ENCODE assay signal across 1 cellular context in the genomic region with DNA sequence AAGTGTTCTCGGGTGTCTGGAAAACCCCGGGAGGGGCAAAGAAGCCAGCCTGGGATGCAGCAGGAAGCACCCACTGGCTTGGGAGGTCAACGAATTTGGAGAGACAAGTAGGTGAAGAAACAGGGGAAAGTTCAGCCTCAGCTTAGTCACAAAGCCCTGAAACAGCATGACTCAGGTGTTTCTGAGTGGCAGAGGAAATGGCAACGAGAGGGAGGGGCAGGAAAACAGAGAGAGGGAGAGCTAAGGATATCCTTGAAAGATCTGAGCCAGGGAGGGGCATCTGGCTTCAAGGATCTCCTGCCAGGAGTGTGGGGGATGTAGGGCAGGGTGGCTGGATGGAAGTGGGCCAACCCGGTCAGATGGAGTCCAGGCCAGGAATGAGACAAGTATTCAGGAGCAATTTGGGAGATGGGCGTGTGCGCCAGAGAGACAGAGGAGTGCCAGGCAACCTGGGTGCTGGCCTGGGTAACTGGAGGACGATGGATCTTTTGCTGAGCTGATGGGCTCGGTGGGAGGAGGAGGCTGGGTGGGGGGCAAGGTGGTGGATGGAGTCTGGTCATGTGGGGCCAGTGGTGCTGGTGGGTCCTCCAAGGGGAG.
TF ChIP-seq lines count a peak whose summit lies in the region.

No MANE protein-coding gene starts in this region.

TF ChIP-seq in HepG2, 621 proteins besides CTCF, POLR2A, EP300 and RAD21 (continued from another document and continues in another):
- TF ChIP-seq IKZF5 (CRISPR knock-in tag; IDR thresholded peaks at IDR 0.05) (peak; percentile 74; the same call in 1 of the 2 replicates), REXO4 (CRISPR knock-in tag; IDR thresholded peaks at IDR 0.05; ENCODE audit: borderline replicate concordance) (no peak), ZNF724P (CRISPR knock-in tag; IDR thresholded peaks at IDR 0.05; ENCODE audit: borderline replicate concordance) (0 out of 2 replicates have a peak, but pooled peaks have one; percentile 29), GFI1 (CRISPR knock-in tag; IDR thresholded peaks at IDR 0.05; ENCODE audit: borderline replicate concordance) (0 out of 2 replicates have a peak, but pooled peaks have one; percentile 8), FOXK1 (CRISPR knock-in tag; IDR thresholded peaks at IDR 0.05; ENCODE audit: borderline replicate concordance, low read depth) (no peak; the same call in 1 of the 2 replicates), ZNF296 (CRISPR knock-in tag; conservative IDR thresholded peaks at IDR 0.05) (no peak), HNRNPK (IDR thresholded peaks at IDR 0.05; ENCODE audit: low read depth, low read length, poor library complexity, severe bottlenecking) (no peak), ETV6 (CRISPR knock-in tag; conservative IDR thresholded peaks at IDR 0.05) (0 out of 2 replicates have a peak, but pooled peaks have one; percentile 22), ARID4A (CRISPR knock-in tag; IDR thresholded peaks at IDR 0.05; ENCODE audit: borderline replicate concordance) (peak; percentile 66; the same call in 1 of the 2 replicates), ETV5 (CRISPR knock-in tag; IDR thresholded peaks at IDR 0.05; ENCODE audit: borderline replicate concordance) (peak; percentile 93), MXD3 (CRISPR knock-in tag; IDR thresholded peaks at IDR 0.05) (0 out of 2 replicates have a peak, but pooled peaks have one; percentile 35), PBX2 (CRISPR knock-in tag; IDR thresholded peaks at IDR 0.05) (peak; percentile 44), ZNF777 (CRISPR knock-in tag; IDR thresholded peaks at IDR 0.05) (no peak), ZNF460 (CRISPR knock-in tag; IDR thresholded peaks at IDR 0.05; ENCODE audit: borderline replicate concordance) (no peak), KLF11 (CRISPR knock-in tag; IDR thresholded peaks at IDR 0.05) (peak; percentile 63; the same call in 1 of the 2 replicates), POLR2G (IDR thresholded peaks at IDR 0.05; ENCODE audit: low read depth, low read length) (peak; percentile 62), JUNB (CRISPR knock-in tag; IDR thresholded peaks at IDR 0.05; ENCODE audit: borderline replicate concordance) (no peak), HMG20B (CRISPR knock-in tag; conservative IDR thresholded peaks at IDR 0.05) (0 out of 2 replicates have a peak, but pooled peaks have one; percentile 22), PPARG (CRISPR knock-in tag; conservative IDR thresholded peaks at IDR 0.05) (peak; percentile 100), ZNF737 (CRISPR knock-in tag; IDR thresholded peaks at IDR 0.05; ENCODE audit: borderline replicate concordance) (no peak), ARNT2 (CRISPR knock-in tag; IDR thresholded peaks at IDR 0.05; ENCODE audit: low read depth) (peak; percentile 62), NR2F6 (IDR thresholded peaks at IDR 0.05) (peak; percentile 66; the same call in 1 of the 2 replicates), NR2F6 (CRISPR knock-in tag; IDR thresholded peaks at IDR 0.05) (peak; percentile 82), NFYB (CRISPR knock-in tag; IDR thresholded peaks at IDR 0.05) (no peak), RXRA (CRISPR knock-in tag; IDR thresholded peaks at IDR 0.05) (peak; percentile 95), GATAD2A (CRISPR knock-in tag; IDR thresholded peaks at IDR 0.05) (peak; percentile 91), SPEN (CRISPR knock-in tag; IDR thresholded peaks at IDR 0.05; ENCODE audit: low read depth) (0 out of 2 replicates have a peak, but pooled peaks have one; percentile 15), GATAD1 (CRISPR knock-in tag; IDR thresholded peaks at IDR 0.05) (no peak), AKAP8 (CRISPR knock-in tag; IDR thresholded peaks at IDR 0.05) (peak; percentile 78; the same call in 1 of the 2 replicates), HIC2 (CRISPR knock-in tag; IDR thresholded peaks at IDR 0.05; ENCODE audit: low read depth) (peak; percentile 76), MAF1 (CRISPR knock-in tag; IDR thresholded peaks at IDR 0.05; ENCODE audit: borderline replicate concordance) (no peak), ZFP1 (CRISPR knock-in tag; IDR thresholded peaks at IDR 0.05) (no peak), ZSCAN29 (CRISPR knock-in tag; conservative IDR thresholded peaks at IDR 0.05) (no peak), ZNF317 (CRISPR knock-in tag; IDR thresholded peaks at IDR 0.05) (0 out of 2 replicates have a peak, but pooled peaks have one; percentile 62), POGZ (CRISPR knock-in tag; IDR thresholded peaks at IDR 0.05) (no peak), NFE2L2 (IDR thresholded peaks at IDR 0.05; ENCODE audit: low read length) (peak; percentile 100), ZSCAN25 (CRISPR knock-in tag; IDR thresholded peaks at IDR 0.05) (peak; percentile 67), HMG20A (CRISPR knock-in tag; IDR thresholded peaks at IDR 0.05; ENCODE audit: borderline replicate concordance) (peak; percentile 55; the same call in 1 of the 2 replicates), ZNF570 (CRISPR knock-in tag; IDR thresholded peaks at IDR 0.05; ENCODE audit: borderline replicate concordance) (no peak), CCDC6 (CRISPR knock-in tag; IDR thresholded peaks at IDR 0.05) (0 out of 2 replicates have a peak, but pooled peaks have one; percentile 24), HNRNPL (IDR thresholded peaks at IDR 0.05; ENCODE audit: low read depth, low read length) (0 out of 2 replicates have a peak, but pooled peaks have one; percentile 34), MAZ (IDR thresholded peaks at IDR 0.05; ENCODE audit: borderline replicate concordance, low read depth, low read length) (peak; percentile 71; the same call in 1 of the 2 replicates), MAZ (CRISPR knock-in tag; IDR thresholded peaks at IDR 0.05; ENCODE audit: low read depth) (no peak), BHLHE40 (IDR thresholded peaks at IDR 0.05; ENCODE audit: low read length) (no peak), MAFG (CRISPR knock-in tag; IDR thresholded peaks at IDR 0.05) (peak; percentile 97), RCOR2 (CRISPR knock-in tag; IDR thresholded peaks at IDR 0.05) (0 out of 2 replicates have a peak, but pooled peaks have one; percentile 41), ZFX (CRISPR knock-in tag; IDR thresholded peaks at IDR 0.05; ENCODE audit: low read depth) (peak; percentile 18), ZNF264 (CRISPR knock-in tag; IDR thresholded peaks at IDR 0.05) (0 out of 2 replicates have a peak, but pooled peaks have one; percentile 41), ELF4 (CRISPR knock-in tag; IDR thresholded peaks at IDR 0.05; ENCODE audit: borderline replicate concordance) (no peak), ZNF260 (CRISPR knock-in tag; IDR thresholded peaks at IDR 0.05; ENCODE audit: borderline replicate concordance, low read depth) (no peak), NR2F1 (CRISPR knock-in tag; IDR thresholded peaks at IDR 0.05) (peak; percentile 37; a peak in 2 of 4 replicates), PAF1 (CRISPR knock-in tag; IDR thresholded peaks at IDR 0.05) (peak; percentile 60; the same call in 1 of the 2 replicates), CEBPB (IDR thresholded peaks at IDR 0.05; ENCODE audit: borderline replicate concordance, low read depth, low read length) (peak; percentile 58; the same call in 1 of the 2 replicates)
- TF ChIP-seq, protein P1, sequence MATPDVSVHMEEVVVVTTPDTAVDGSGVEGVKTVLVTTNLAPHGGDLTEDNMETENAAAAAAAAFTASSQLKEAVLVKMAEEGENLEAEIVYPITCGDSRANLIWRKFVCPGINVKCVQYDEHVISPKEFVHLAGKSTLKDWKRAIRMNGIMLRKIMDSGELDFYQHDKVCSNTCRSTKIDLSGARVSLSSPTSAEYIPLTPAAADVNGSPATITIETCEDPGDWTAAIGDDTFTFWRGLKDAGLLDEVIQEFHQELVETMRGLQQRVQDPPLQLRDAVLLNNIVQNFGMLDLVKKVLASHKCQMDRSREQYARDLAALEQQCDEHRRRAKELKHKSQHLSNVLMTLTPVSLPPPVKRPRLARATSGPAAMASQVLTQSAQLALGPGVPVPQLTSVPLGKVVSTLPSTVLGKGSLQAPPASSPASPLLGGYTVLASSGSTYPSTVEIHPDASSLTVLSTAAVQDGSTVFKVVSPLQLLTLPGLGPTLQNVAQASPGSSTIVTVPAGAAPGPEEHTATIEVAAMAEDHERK (CRISPR knock-in tag; IDR thresholded peaks at IDR 0.05; ENCODE audit: low read depth) = no peak
- TF ChIP-seq, protein P2, sequence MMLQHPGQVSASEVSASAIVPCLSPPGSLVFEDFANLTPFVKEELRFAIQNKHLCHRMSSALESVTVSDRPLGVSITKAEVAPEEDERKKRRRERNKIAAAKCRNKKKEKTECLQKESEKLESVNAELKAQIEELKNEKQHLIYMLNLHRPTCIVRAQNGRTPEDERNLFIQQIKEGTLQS (CRISPR knock-in tag; IDR thresholded peaks at IDR 0.05) = 0 out of 2 replicates have a peak, but pooled peaks have one; percentile 51
- TF ChIP-seq, protein P3, sequence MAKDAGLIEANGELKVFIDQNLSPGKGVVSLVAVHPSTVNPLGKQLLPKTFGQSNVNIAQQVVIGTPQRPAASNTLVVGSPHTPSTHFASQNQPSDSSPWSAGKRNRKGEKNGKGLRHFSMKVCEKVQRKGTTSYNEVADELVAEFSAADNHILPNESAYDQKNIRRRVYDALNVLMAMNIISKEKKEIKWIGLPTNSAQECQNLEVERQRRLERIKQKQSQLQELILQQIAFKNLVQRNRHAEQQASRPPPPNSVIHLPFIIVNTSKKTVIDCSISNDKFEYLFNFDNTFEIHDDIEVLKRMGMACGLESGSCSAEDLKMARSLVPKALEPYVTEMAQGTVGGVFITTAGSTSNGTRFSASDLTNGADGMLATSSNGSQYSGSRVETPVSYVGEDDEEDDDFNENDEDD (CRISPR knock-in tag; IDR thresholded peaks at IDR 0.05; ENCODE audit: borderline replicate concordance) = peak; percentile 29; the same call in 1 of the 2 replicates
- TF ChIP-seq, protein P4, sequence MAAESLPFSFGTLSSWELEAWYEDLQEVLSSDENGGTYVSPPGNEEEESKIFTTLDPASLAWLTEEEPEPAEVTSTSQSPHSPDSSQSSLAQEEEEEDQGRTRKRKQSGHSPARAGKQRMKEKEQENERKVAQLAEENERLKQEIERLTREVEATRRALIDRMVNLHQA (CRISPR knock-in tag; IDR thresholded peaks at IDR 0.05) = 0 out of 2 replicates have a peak, but pooled peaks have one; percentile 56
